24 cellular contexts compared by ENCODE assay signal in genomic region chr16:17463335-17463734, GRCh38. TPM values are rescaled to one million over a fixed set of nuclear protein-coding genes. Genes with fewer than 3 reads are reported as not detected.
DNase-seq lines count a peak whose midpoint lies in the region; ATAC-seq, FAIRE-seq and TF ChIP-seq lines count a peak whose summit lies in the region.
"Had no signal": no experiment of that assay in that cellular context is flagged by ENCODE, and none has a peak within 500 bp of the region (broad histone marks: within the 10 kb centered on the region; RNA-seq: fewer than 3 reads in every experiment).

No MANE protein-coding gene starts in this region.

- ATAC-seq in activated CD4-positive, CD25-positive, alpha-beta regulatory T cell treated with anti-CD3 and anti-CD28 coated beads, Interleukin-2, amount 50 U/mL, for 24 hours = peak; percentile 28 to 58
- peak; percentile 31 for ATAC-seq in CD8-positive, alpha-beta T cell
- ATAC-seq in GM21786 (IDR thresholded peaks at IDR 0.05; ENCODE audit: unreplicated experiment) = no peak
- ATAC-seq in HepG2 = no peak
- ATAC-seq: left cardiac atrium had no signal

- H3K4me3 Mint-ChIP-seq in CD8-positive, alpha-beta T cell = no peak overlapping the region
- peak overlapping the region; percentile 63 to 75 (median 71) for H3K4me3 Mint-ChIP-seq in immature natural killer cell
- H3K4me3 Mint-ChIP-seq: WTC11 had no signal

- peaks cover 22% of the 10 kb centered on the region for H3K4me1 ChIP-seq in CD8-positive, alpha-beta T cell (ENCODE audit: insufficient read depth, low read length)
- peaks cover 100% of the 10 kb centered on the region for H3K4me1 ChIP-seq in OCI-LY1 (ENCODE audit: insufficient read depth, low read length, severe bottlenecking)
- no peaks in the 10 kb centered on the region for H3K4me1 ChIP-seq in HepG2 (ENCODE audit: insufficient read depth, low read length)

- H3K4me3 ChIP-seq in CD8-positive, alpha-beta T cell (ENCODE audit: low read depth, low read length) = no peak overlapping the region
- peak overlapping the region; percentile 53 for H3K4me3 ChIP-seq in OCI-LY1 (ENCODE audit: low read depth, low read length, poor library complexity, severe bottlenecking)
- no peak overlapping the region for H3K4me3 ChIP-seq in HepG2 (replicated peaks in 1 of 3; ENCODE audit: insufficient read depth in 1 of 3, low read depth in 2 of 3, low read length in 3 of 3)
- H3K4me3 ChIP-seq: SK-N-MC had no signal

- no peak for DNase-seq in activated CD4-positive, CD25-positive, alpha-beta regulatory T cell treated with anti-CD3 and anti-CD28 coated beads, Interleukin-2, amount 50 U/mL, for 72 hours
- DNase-seq in CD8-positive, alpha-beta T cell = no peak
- DNase-seq in immature natural killer cell (no peak), HepG2 (ENCODE audit: low spot score) (no peak), COLO668 (lab: John Stamatoyannopoulos, UW; ENCODE audit: unreplicated experiment) (no peak)
- DNase-seq: 8988T; activated effector memory CD4-positive, alpha-beta T cell treated with Interleukin-2 at 50 U/mL for 16 hours; AML-193; brain microvascular endothelial cell; DMS79 treated with DMSO at 0.1 percent for 48 hours; effector CD4-positive, alpha-beta T cell; Kasumi-1; left cardiac atrium; NCI-H1048; NCI-H187; NCI-H526; nucleus accumbens had no signal

- H2AFZ ChIP-seq in OCI-LY1 (ENCODE audit: low read length) (no peak overlapping the region), HepG2 (ENCODE audit: low read length) (no peak overlapping the region)

- H3K9ac ChIP-seq in OCI-LY1 (ENCODE audit: low read length) = peak overlapping the region; percentile 65
- no peak overlapping the region for H3K9ac ChIP-seq in HepG2 (ENCODE audit: insufficient read depth, low read depth, low read length)

- no peaks in the 10 kb centered on the region for H3K9me2 ChIP-seq in OCI-LY1 (ENCODE audit: low read depth, low read length)

- no peaks in the 10 kb centered on the region for H3F3A ChIP-seq in OCI-LY1 (ENCODE audit: insufficient read depth, low read length)

- H3K27ac ChIP-seq in CD8-positive, alpha-beta T cell (ENCODE audit: low read depth, low read length) = no peak overlapping the region
- H3K27ac ChIP-seq in OCI-LY1 (ENCODE audit: low read depth, low read length, poor library complexity, severe bottlenecking) (peak overlapping the region; percentile 99), HepG2 (ENCODE audit: extremely low read length, insufficient read depth, low read length) (no peak overlapping the region)
- H3K27ac ChIP-seq: brain microvascular endothelial cell, epithelial cell of prostate, SK-N-MC had no signal

- in situ Hi-C loops in HepG2 (cut with HindIII; ENCODE audit: extremely low pct_ligation_motif_present, low pct_unique_long_range_greater_than_20kb) = loop anchor here (10.0 to 25.0 kb wide), 2 partner anchors 189 to 601 kb away; no protein-coding TSS in a partner anchor

- no peak overlapping the region for H3K27ac Mint-ChIP-seq in CD8-positive, alpha-beta T cell
- H3K27ac Mint-ChIP-seq in immature natural killer cell = peak overlapping the region; percentile 63 to 88 (median 80)
- H3K27ac Mint-ChIP-seq: WTC11 had no signal

- TF ChIP-seq RAD21 in HepG2 (CRISPR knock-in tag; IDR thresholded peaks at IDR 0.05) = no peak

- H3K27me3 ChIP-seq in CD8-positive, alpha-beta T cell (ENCODE audit: insufficient read depth, low read length) = no peaks in the 10 kb centered on the region
- H3K27me3 ChIP-seq in OCI-LY1 (ENCODE audit: insufficient read depth, low read length) (no peaks in the 10 kb centered on the region), HepG2 (ENCODE audit: control insufficient read depth in 1 of 2, insufficient read depth in 2 of 2, low read length in 2 of 2) (peaks cover 0 to 56% of the 10 kb centered on the region in 2 experiments; a peak in 3 of 5 replicates)
- H3K27me3 ChIP-seq: brain microvascular endothelial cell had no signal

- CTCF ChIA-PET in CD8-positive, alpha-beta T cell (lab: Charles Lee) = interaction anchor here (1.4 to 1.5 kb wide), 4 partner anchors 11 to 116 kb away, joined by 3 to 5 read pairs (median 4); no protein-coding TSS in a partner anchor
- CTCF ChIA-PET in HepG2 (lab: Yijun Ruan, JAX; ENCODE audit: low intra/inter-chr PET ratio, low total read pairs) = no interaction called here

- H3K9me3 Mint-ChIP-seq in CD8-positive, alpha-beta T cell = no peaks in the 10 kb centered on the region
- H3K9me3 Mint-ChIP-seq in immature natural killer cell = no peaks in the 10 kb centered on the region

- peaks cover 53% of the 10 kb centered on the region for H3K4me1 Mint-ChIP-seq in CD8-positive, alpha-beta T cell (ENCODE audit: low read depth)
- peaks cover 73 to 81% of the 10 kb centered on the region in 2 donors for H3K4me1 Mint-ChIP-seq in immature natural killer cell

- H4K20me1 ChIP-seq in OCI-LY1 (ENCODE audit: insufficient read depth, low read length) = no peaks in the 10 kb centered on the region
- no peaks in the 10 kb centered on the region for H4K20me1 ChIP-seq in HepG2 (ENCODE audit: insufficient read depth, low read length)

- intact Hi-C loops in CD8-positive, alpha-beta T cell (cut with DNase I, micrococcal nuclease) = loop anchor here in 1 of 2 experiments (10.0 kb wide), 2 partner anchors 599 to 1601 kb away; partner anchors contain the start of gene COQ7
- intact Hi-C loops in HepG2 (cut with micrococcal nuclease; ENCODE audit: unreplicated experiment) = no loop called here

- peaks cover 70% of the 10 kb centered on the region for H3K79me2 ChIP-seq in OCI-LY1 (ENCODE audit: insufficient read depth, low read length)
- no peaks in the 10 kb centered on the region for H3K79me2 ChIP-seq in HepG2 (ENCODE audit: insufficient read depth, low read length)

- BruUV-seq in HepG2 (replicated peaks; lab: Mats Ljungman, UMichigan) = no TSS peak

- POLR2A ChIA-PET in CD8-positive, alpha-beta T cell (lab: Charles Lee) = no interaction called here
- POLR2A ChIA-PET in HepG2 (lab: Yijun Ruan, JAX) = no interaction called here

- TF ChIP-seq EP300 in HepG2 (IDR thresholded peaks at IDR 0.05; ENCODE audit: low read depth in 2 of 2, low read length in 2 of 2) = no peak
- TF ChIP-seq EP300 in HepG2 (CRISPR knock-in tag; IDR thresholded peaks at IDR 0.05; ENCODE audit: borderline replicate concordance) = no peak

- no peak for FAIRE-seq in HepG2 (lab: Jason Lieb, UNC)
- FAIRE-seq: H54 had no signal

- no peaks in the 10 kb centered on the region for H3K9me3 ChIP-seq in CD8-positive, alpha-beta T cell (ENCODE audit: low read length)
- no peaks in the 10 kb centered on the region for H3K9me3 ChIP-seq in OCI-LY1 (ENCODE audit: low read length)
- H3K9me3 ChIP-seq in HepG2 (ENCODE audit: low read length) = no peaks in the 10 kb centered on the region

- H3K4me2 ChIP-seq in OCI-LY1 (ENCODE audit: low read length) = peak overlapping the region; percentile 82
- no peak overlapping the region for H3K4me2 ChIP-seq in HepG2 (ENCODE audit: low read depth, low read length)

- peaks cover 25% of the 10 kb centered on the region for H3K36me3 Mint-ChIP-seq in CD8-positive, alpha-beta T cell
- peaks cover 16 to 36% (median 33%) of the 10 kb centered on the region in 3 donors for H3K36me3 Mint-ChIP-seq in immature natural killer cell

- H3K36me3 ChIP-seq in CD8-positive, alpha-beta T cell (ENCODE audit: insufficient read depth, low read length) = no peaks in the 10 kb centered on the region
- H3K36me3 ChIP-seq in OCI-LY1 (ENCODE audit: insufficient read depth, low read length) (peaks cover 25% of the 10 kb centered on the region; the same call in 1 of the 2 replicates), HepG2 (replicated peaks in 1 of 2; ENCODE audit: control insufficient read depth in 1 of 2, insufficient read depth in 2 of 2, low read length in 2 of 2) (no peaks in the 10 kb centered on the region)
- H3K36me3 ChIP-seq: brain microvascular endothelial cell had no signal

- TF ChIP-seq POLR2A in HepG2 (IDR thresholded peaks at IDR 0.05; ENCODE audit: insufficient read depth in 1 of 2, low read depth in 2 of 2, low read length in 2 of 2) = no peak

- WGBS in HepG2 (ENCODE audit: low lambda C conversion rate) = 3% methylated on average over 2 of the region's 2 CpGs

- no peaks in the 10 kb centered on the region for H3K27me3 Mint-ChIP-seq in CD8-positive, alpha-beta T cell (ENCODE audit: low read depth)
- peaks cover 3 to 7% (median 5%) of the 10 kb centered on the region in 3 donors for H3K27me3 Mint-ChIP-seq in immature natural killer cell (ENCODE audit: low read depth in 3 of 3)

- TF ChIP-seq CTCF in CD8-positive, alpha-beta T cell (IDR thresholded peaks at IDR 0.05) = no peak
- TF ChIP-seq CTCF in OCI-LY1 (IDR thresholded peaks at IDR 0.05; ENCODE audit: low read length) = no peak
- no peak for TF ChIP-seq CTCF in HepG2 (CRISPR knock-in tag; IDR thresholded peaks at IDR 0.05)

TF ChIP-seq in HepG2, 621 proteins besides CTCF, POLR2A, EP300 and RAD21 (continues in another document):
- TF ChIP-seq SP140L (CRISPR knock-in tag; IDR thresholded peaks at IDR 0.05; ENCODE audit: borderline replicate concordance) (no peak), ISX (CRISPR knock-in tag; conservative IDR thresholded peaks at IDR 0.05) (no peak)

RNA-seq across cellular contexts. Expression of gene XYLT1, which starts 7.4 kb away (rescaled TPM):
- 10 to 100 TPM; 14.1 to 16.1 TPM for total RNA-seq in CD8-positive, alpha-beta T cell
- polyA plus RNA-seq in immature natural killer cell (1 to 10 TPM in 2 of 3 donors, under 1 TPM in 1; 0.79 to 6.2 (median 3.3) TPM), HepG2 (2011; rRNA removed) (not detected in 2 replicates)
- not detected in 2 replicates for total RNA-seq in HepG2 (2016; rRNA removed; fragmentation: Illumina TruSeq; extraction: Trizol)
- not detected in 2 replicates for total RNA-seq in HepG2 (2016; cell fraction: cytosol; rRNA removed; fragmentation: Illumina TruSeq; extraction: Trizol; ENCODE audit: low read depth)
- not detected in 2 replicates for total RNA-seq in HepG2 (2016; cell fraction: insoluble cytoplasmic fraction; rRNA removed; fragmentation: Illumina TruSeq; extraction: Trizol)
- not detected in 2 replicates for total RNA-seq in HepG2 (2016; cell fraction: membrane; rRNA removed; fragmentation: Illumina TruSeq; extraction: Trizol)
- not detected in 2 replicates for total RNA-seq in HepG2 (2016; cell fraction: nucleus; rRNA removed; fragmentation: Illumina TruSeq; extraction: Trizol)
- under 0.01 TPM in 1 of 2 replicates, not detected in the other for polyA plus RNA-seq in HepG2 (2011; cell fraction: cytosol; rRNA removed)
- polyA plus RNA-seq in HepG2 (2011; cell fraction: nucleus; rRNA removed) = 0.02 TPM in 2 replicates
- polyA plus RNA-seq in HepG2 (2012) = not detected in 2 replicates
- polyA plus RNA-seq in HepG2 (2016; cell fraction: cytosol; fragmentation: Illumina TruSeq; extraction: Trizol; ENCODE audit: low read depth) = not detected in 2 replicates
- not detected in 2 replicates for polyA plus RNA-seq in HepG2 (2016; cell fraction: insoluble cytoplasmic fraction; fragmentation: Illumina TruSeq; extraction: Trizol; ENCODE audit: low read depth)
- polyA plus RNA-seq in HepG2 (2016; cell fraction: membrane; fragmentation: Illumina TruSeq; extraction: Trizol; ENCODE audit: low read depth) = not detected in 2 replicates
- not detected in 2 replicates for polyA plus RNA-seq in HepG2 (2016; cell fraction: nucleus; fragmentation: Illumina TruSeq; extraction: Trizol; ENCODE audit: insufficient read depth, low read depth)
- 0.89 TPM in 1 of 2 replicates, not detected in the other for polyA minus RNA-seq in HepG2 (2011; rRNA and poly(A)+ RNA removed; ENCODE audit: low replicate concordance)
- polyA minus RNA-seq in HepG2 (2011; cell fraction: cytosol; rRNA and poly(A)+ RNA removed) = not detected in 2 replicates
- not detected in 2 replicates for polyA minus RNA-seq in HepG2 (2011; cell fraction: nucleus; rRNA and poly(A)+ RNA removed)

Comparison
In these comparisons a context has a peak if more than half of its experiments do, and no peak if none do; other contexts are left out.
1. ATAC-seq: peak in activated CD4-positive, CD25-positive, alpha-beta regulatory T cell treated with anti-CD3 and anti-CD28 coated beads, Interleukin-2, amount 50 U/mL, for 24 hours (2 of 2) and CD8-positive, alpha-beta T cell (single experiment); none in GM21786 (single experiment) and HepG2 (single experiment).
2. RNA of gene XYLT1, which starts 7.4 kb away (total RNA-seq): 14.1 to 16.1 TPM in CD8-positive, alpha-beta T cell; not detected in HepG2; every median in the first group is over 10 times any median in the second.